8 cellular contexts compared by ENCODE assay signal in genomic region chr17:64024781-64025731, GRCh38. TPM values are rescaled to one million over a fixed set of nuclear protein-coding genes. Genes with fewer than 3 reads are reported as not detected.
DNase-seq lines count a peak whose midpoint lies in the region; ATAC-seq and TF ChIP-seq lines count a peak whose summit lies in the region.

No MANE protein-coding gene starts in this region.

- peak overlapping the region; percentile 84 for H2AFZ ChIP-seq in parathyroid adenoma

- no peak overlapping the region for H3K4me3 ChIP-seq in CD8-positive, alpha-beta T cell (ENCODE audit: low read depth, low read length)
- H3K4me3 ChIP-seq in parathyroid adenoma (ENCODE audit: low read depth, low read length), result no peak overlapping the region

- H3K27ac Mint-ChIP-seq in CD8-positive, alpha-beta T cell, result peak overlapping the region; percentile 98
- no peak overlapping the region for H3K27ac Mint-ChIP-seq in WTC11

- peaks cover under 1% of the 10 kb centered on the region for H3K36me3 Mint-ChIP-seq in CD8-positive, alpha-beta T cell
- no peaks in the 10 kb centered on the region for H3K36me3 Mint-ChIP-seq in WTC11

- no peak overlapping the region for H3K4me2 ChIP-seq in parathyroid adenoma (ENCODE audit: low read length)

- peak; percentile 42 for ATAC-seq in CD8-positive, alpha-beta T cell
- ATAC-seq in WTC11, result no peak

- H3K79me2 ChIP-seq in parathyroid adenoma, result no peaks in the 10 kb centered on the region

- H3K4me3 Mint-ChIP-seq in CD8-positive, alpha-beta T cell, result peak overlapping the region; percentile 80
- no peak overlapping the region for H3K4me3 Mint-ChIP-seq in WTC11

- no peak for TF ChIP-seq CTCF in CD8-positive, alpha-beta T cell (IDR thresholded peaks at IDR 0.05)
- no peak for TF ChIP-seq CTCF in parathyroid adenoma (IDR thresholded peaks at IDR 0.05)
- TF ChIP-seq CTCF in WTC11 (IDR thresholded peaks at IDR 0.05), result no peak

- DNase-seq in CD8-positive, alpha-beta T cell, result peak in 6 of 7 experiments; percentile 26 to 81 (median 48)
- DNase-seq in T-helper 1 cell (peak in 4 of 5 donors; percentile 38 to 89 (median 56)), amniotic epithelial cell (ENCODE audit: low read depth) (peak; percentile 71), GM19240 (ENCODE audit: insufficient read length, low spot score) (no peak), WTC11 (ENCODE audit: low spot score) (no peak), NCI-H524 treated with DMSO at 0.1 percent for 48 hours (lab: John Stamatoyannopoulos, UW) (no peak), NCI-H2196 treated with DMSO at 0.1 percent for 48 hours (lab: John Stamatoyannopoulos, UW; ENCODE audit: unreplicated experiment) (no peak)

- no peaks in the 10 kb centered on the region for H3K27me3 Mint-ChIP-seq in CD8-positive, alpha-beta T cell (ENCODE audit: low read depth)
- H3K27me3 Mint-ChIP-seq in WTC11 (ENCODE audit: low read depth), result peaks cover 13% of the 10 kb centered on the region

- CTCF ChIA-PET in CD8-positive, alpha-beta T cell (lab: Charles Lee), result interaction anchor here (0.6 to 16.6 kb wide), 33 partner anchors 8 to 528 kb away, joined by 3 to 455 read pairs (median 6); partner anchors contain the start of genes CD79B, CSHL1, ERN1 and GH1
- CTCF ChIA-PET in WTC11 (lab: Charles Lee), result interaction anchor here (0.5 to 9.4 kb wide), 62 partner anchors 8 to 779 kb away, joined by 3 to 380 read pairs (median 5); partner anchors contain the start of genes CD79B, CSHL1, ERN1 and GH1

- H3K9me3 Mint-ChIP-seq in CD8-positive, alpha-beta T cell, result no peaks in the 10 kb centered on the region
- H3K9me3 Mint-ChIP-seq in WTC11, result no peaks in the 10 kb centered on the region

- no peaks in the 10 kb centered on the region for H3K9me3 ChIP-seq in CD8-positive, alpha-beta T cell (ENCODE audit: low read length)
- H3K9me3 ChIP-seq in parathyroid adenoma (ENCODE audit: control insufficient read depth, low read length), result no peaks in the 10 kb centered on the region

- intact Hi-C loops in CD8-positive, alpha-beta T cell (cut with DNase I, micrococcal nuclease), result loop anchor here (1.0 to 10.0 kb wide), 12 partner anchors 9 to 482 kb away; partner anchors contain the start of genes PRR29 (in 2 of the 2), TEX2 (in 2 of the 2), CCDC47 (in 1 of the 2) and CEP95 (in 1 of the 2)

- POLR2A ChIA-PET in CD8-positive, alpha-beta T cell (lab: Charles Lee), result interaction anchor here (0.6 to 8.3 kb wide), 17 partner anchors 9 to 120 kb away, joined by 3 to 89 read pairs (median 4); partner anchors contain the start of genes CSHL1 and ERN1
- POLR2A ChIA-PET in WTC11 (lab: Charles Lee), result interaction anchor here (1.1 to 1.2 kb wide), 2 partner anchors 105 to 108 kb away, joined by 4 read pairs; partner anchors contain the start of gene ERN1

- H3K9ac ChIP-seq in parathyroid adenoma, result no peak overlapping the region

- H3K4me1 Mint-ChIP-seq in CD8-positive, alpha-beta T cell (ENCODE audit: low read depth), result peaks cover 62% of the 10 kb centered on the region
- peaks cover 5% of the 10 kb centered on the region for H3K4me1 Mint-ChIP-seq in WTC11

- no peaks in the 10 kb centered on the region for H3K36me3 ChIP-seq in CD8-positive, alpha-beta T cell (ENCODE audit: insufficient read depth, low read length)
- no peaks in the 10 kb centered on the region for H3K36me3 ChIP-seq in parathyroid adenoma (ENCODE audit: control insufficient read depth, insufficient read depth, low read length)

- H3K4me1 ChIP-seq in CD8-positive, alpha-beta T cell (ENCODE audit: insufficient read depth, low read length), result peaks cover 54% of the 10 kb centered on the region
- H3K4me1 ChIP-seq in parathyroid adenoma, result peaks cover 3% of the 10 kb centered on the region

- H3K27me3 ChIP-seq in CD8-positive, alpha-beta T cell (ENCODE audit: insufficient read depth, low read length), result no peaks in the 10 kb centered on the region
- H3K27me3 ChIP-seq in parathyroid adenoma (ENCODE audit: control insufficient read depth, insufficient read depth, low read length), result no peaks in the 10 kb centered on the region

- peak overlapping the region; percentile 68 for H3K27ac ChIP-seq in CD8-positive, alpha-beta T cell (ENCODE audit: low read depth, low read length)
- H3K27ac ChIP-seq in parathyroid adenoma, result no peak overlapping the region

TF ChIP-seq in WTC11, 78 proteins besides CTCF, POLR2A, EP300 and RAD21 (continues in another document):
- TF ChIP-seq SOX15 (CRISPR knock-in tag; IDR thresholded peaks at IDR 0.05), result no peak
- no peak for TF ChIP-seq JUN (CRISPR knock-in tag; IDR thresholded peaks at IDR 0.05)
- TF ChIP-seq SP1 (CRISPR knock-in tag; conservative IDR thresholded peaks at IDR 0.05), result no peak
- TF ChIP-seq ZMAT4 (CRISPR knock-in tag; IDR thresholded peaks at IDR 0.05), result no peak
- TF ChIP-seq ZNF219 (CRISPR knock-in tag; IDR thresholded peaks at IDR 0.05; ENCODE audit: borderline replicate concordance), result no peak
- TF ChIP-seq RORB (CRISPR knock-in tag; IDR thresholded peaks at IDR 0.05), result no peak
- TF ChIP-seq ZNF396 (CRISPR knock-in tag; IDR thresholded peaks at IDR 0.05; ENCODE audit: borderline replicate concordance), result no peak
- TF ChIP-seq FOXJ3 (CRISPR knock-in tag; IDR thresholded peaks at IDR 0.05; ENCODE audit: borderline replicate concordance), result no peak
- no peak for TF ChIP-seq ZNF121 (CRISPR knock-in tag; IDR thresholded peaks at IDR 0.05)
- no peak for TF ChIP-seq ZNF425 (CRISPR knock-in tag; conservative IDR thresholded peaks at IDR 0.05)
- TF ChIP-seq ZNF512 (CRISPR knock-in tag; IDR thresholded peaks at IDR 0.05; ENCODE audit: borderline replicate concordance), result no peak
- no peak for TF ChIP-seq ERG (CRISPR knock-in tag; IDR thresholded peaks at IDR 0.05)

RNA-seq across cellular contexts. Expression of gene ICAM2, which starts 4.6 kb away (rescaled TPM):
- total RNA-seq in CD8-positive, alpha-beta T cell, result 10 to 100 TPM; 38.0 to 38.7 TPM
- total RNA-seq in WTC11 (2021), result 0.33 to 0.57 TPM (median 0.44 TPM) in 3 replicates

RNA-seq across cellular contexts. Expression of gene PRR29, which starts 26.9 kb away (rescaled TPM):
- under 1 TPM; 0.24 to 0.97 TPM for total RNA-seq in CD8-positive, alpha-beta T cell
- total RNA-seq in WTC11 (2021), result 0.64 to 1.1 TPM (median 0.85 TPM) in 3 replicates

RNA-seq across cellular contexts. Expression of gene SCN4A, which starts 52.3 kb away (rescaled TPM):
- total RNA-seq in CD8-positive, alpha-beta T cell, result under 1 TPM in 1 of 2 experiments, not detected in 1; 0.14 TPM
- 5.2 to 5.8 TPM (median 5.5 TPM) in 3 replicates for total RNA-seq in WTC11 (2021)

Comparison
In these comparisons a context has a peak if more than half of its experiments do, and no peak if none do; other contexts are left out.
1. DNase-seq: peak in CD8-positive, alpha-beta T cell (6 of 7), T-helper 1 cell (4 of 5) and amniotic epithelial cell (single experiment); none in GM19240 (single experiment), WTC11 (single experiment), NCI-H524 treated with DMSO at 0.1 percent for 48 hours (single experiment) and NCI-H2196 treated with DMSO at 0.1 percent for 48 hours (single experiment).
2. RNA of gene ICAM2, which starts 4.6 kb away (total RNA-seq): 38.0 to 38.7 TPM in CD8-positive, alpha-beta T cell; 0.33 to 0.57 TPM in WTC11; every median in the first group is over 10 times any median in the second.